Comparison of ENCODE assay signal across 7 cellular contexts in the genomic region with DNA sequence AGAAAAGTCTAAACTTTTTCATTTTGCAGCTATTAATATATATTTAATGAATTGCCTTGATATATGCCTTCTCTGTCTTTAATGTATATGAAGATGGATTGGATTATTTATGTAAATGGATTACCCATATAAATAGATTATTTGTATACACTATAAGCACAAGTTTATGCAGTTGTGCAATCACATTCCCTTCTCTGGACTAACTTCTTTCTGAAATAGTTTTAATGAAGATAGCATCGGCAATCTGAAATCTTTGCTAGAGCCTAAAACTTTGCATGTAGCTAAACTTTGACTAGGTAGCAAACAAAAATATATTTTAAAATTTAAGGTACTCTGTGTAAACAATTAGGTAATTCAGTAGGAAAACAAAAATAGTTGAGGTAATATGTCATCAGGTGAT.
"Had no signal": no experiment of that assay in that cellular context is flagged by ENCODE, and none has a peak within 500 bp of the region (broad histone marks: within the 10 kb centered on the region; RNA-seq: fewer than 3 reads in every experiment).

No MANE protein-coding gene starts in this region.

- H3K27ac Mint-ChIP-seq: HFFc6, IgD-negative memory B cell had no signal

- H3K9me3 Mint-ChIP-seq: H9 had no signal

- H2AFZ ChIP-seq: GM23248 had no signal

- H3K4me1 Mint-ChIP-seq: IgD-negative memory B cell had no signal

- H3K4me3 Mint-ChIP-seq: H9, HFFc6, IgD-negative memory B cell had no signal

- ATAC-seq: K562 had no signal

- DNase-seq: GM23248, H9, HCEC 1CT, HFFc6, KG1 had no signal

- H3K4me3 ChIP-seq: GM23248, K562 had no signal

- H3K27ac ChIP-seq: GM23248 had no signal

- H3K36me3 Mint-ChIP-seq: IgD-negative memory B cell had no signal

- H3K9ac ChIP-seq: GM23248 had no signal

- H3K27me3 Mint-ChIP-seq: IgD-negative memory B cell had no signal
